In the genomic region with DNA sequence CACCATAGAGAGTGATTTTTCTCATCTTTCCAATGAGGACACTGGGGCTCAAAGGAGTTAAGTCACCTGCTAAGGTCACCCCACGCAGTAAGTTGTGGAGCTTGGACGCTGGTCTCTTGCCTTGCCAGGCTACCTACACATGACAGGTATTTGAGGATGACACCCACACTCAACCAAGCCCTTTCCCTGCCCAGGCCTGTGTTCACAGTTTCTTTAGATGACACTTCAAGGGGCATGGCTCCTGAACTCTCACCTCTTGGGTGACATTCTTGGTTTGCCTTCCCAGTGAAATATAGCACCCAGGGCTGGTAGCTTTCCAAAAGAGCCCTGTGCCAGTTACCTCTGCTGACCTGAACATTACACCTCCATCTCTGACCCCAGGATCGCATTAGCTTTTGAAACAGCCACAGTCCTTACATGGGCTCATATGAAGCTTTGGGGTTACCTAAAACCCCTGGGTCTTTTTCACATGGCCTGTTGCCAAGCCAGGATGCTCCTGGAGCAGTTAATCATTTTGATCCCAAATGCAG, we compare ENCODE assay signal across 25 cellular contexts.
"Had no signal": no experiment of that assay in that cellular context is flagged by ENCODE, and none has a peak within 500 bp of the region (broad histone marks: within the 10 kb centered on the region; RNA-seq: fewer than 3 reads in every experiment).

No MANE protein-coding gene starts in this region.

- DNase-seq: dermis blood vessel endothelial cell; effector memory CD4-positive, alpha-beta T cell; erythroblast; esophagus squamous epithelium; foreskin melanocyte; glutamatergic neuron; hippocampal formation; left cardiac atrium; left ventricle myocardium superior; lower lobe of right lung; naive thymus-derived CD8-positive, alpha-beta T cell; nephron progenitor cell; nucleus accumbens; psoas muscle; small intestine; stimulated activated CD4-positive, alpha-beta T cell treated with anti-CD3 and anti-CD28 coated beads, Interleukin-15, amount 100 ng/mL, for 24 hours; stimulated activated CD4-positive, alpha-beta T cell treated with anti-CD3 and anti-CD28 coated beads, Interleukin-2, amount 100 ng/mL, for 48 hours; stimulated activated naive CD4-positive, alpha-beta T cell; stimulated activated naive CD8-positive, alpha-beta T cell treated with anti-CD3 and anti-CD28 coated beads, Interleukin-15, amount 100 ng/mL, for 72 hours; transverse colon had no signal

- H3K4me3 Mint-ChIP-seq: naive thymus-derived CD8-positive, alpha-beta T cell; nephron progenitor cell; stimulated activated naive CD8-positive, alpha-beta T cell treated with anti-CD3 and anti-CD28 coated beads, Interleukin-15, amount 100 ng/mL, for 72 hours had no signal

- H3K36me3 Mint-ChIP-seq: naive thymus-derived CD8-positive, alpha-beta T cell had no signal

- H3K9me3 ChIP-seq: esophagus squamous epithelium, heart right ventricle, lower lobe of right lung, psoas muscle, right lobe of liver, suprapubic skin, transverse colon, vagina had no signal

- H3K27me3 ChIP-seq: vagina had no signal

- H3K36me3 ChIP-seq: esophagus squamous epithelium, heart right ventricle, lower lobe of right lung, right lobe of liver, suprapubic skin, transverse colon, vagina had no signal

- H3K9me3 Mint-ChIP-seq: naive thymus-derived CD8-positive, alpha-beta T cell; stimulated activated naive CD8-positive, alpha-beta T cell treated with anti-CD3 and anti-CD28 coated beads, Interleukin-15, amount 100 ng/mL, for 72 hours had no signal

- ATAC-seq: heart right ventricle; left ventricle myocardium superior; lower lobe of right lung; naive thymus-derived CD8-positive, alpha-beta T cell; stimulated activated naive CD8-positive, alpha-beta T cell treated with anti-CD3 and anti-CD28 coated beads, Interleukin-15, amount 100 ng/mL, for 72 hours had no signal

- H3K4me3 ChIP-seq: coronary artery, esophagus squamous epithelium, heart right ventricle, lower lobe of right lung, psoas muscle, right lobe of liver, suprapubic skin, transverse colon, vagina had no signal

- H3K27ac Mint-ChIP-seq: nephron progenitor cell; stimulated activated naive CD8-positive, alpha-beta T cell treated with anti-CD3 and anti-CD28 coated beads, Interleukin-15, amount 100 ng/mL, for 72 hours had no signal

- H3K27ac ChIP-seq: coronary artery, esophagus squamous epithelium, heart right ventricle, lower lobe of right lung, psoas muscle, right lobe of liver, suprapubic skin, transverse colon, vagina had no signal
